In genomic region chr7:94223375-94224084, GRCh38 we compare ENCODE assay signal across 8 cellular contexts.
DNase-seq lines count a peak whose midpoint lies in the region; ATAC-seq, FAIRE-seq and TF ChIP-seq lines count a peak whose summit lies in the region.

No MANE protein-coding gene starts in this region.

- no peak overlapping the region for H3K9ac ChIP-seq in endothelial cell of umbilical vein (replicated peaks; ENCODE audit: extremely low read depth, insufficient read depth, low read length)

- peaks cover 8% of the 10 kb centered on the region for H3K4me1 ChIP-seq in endothelial cell of umbilical vein (ENCODE audit: control insufficient read depth, extremely low read depth, insufficient read depth, low read length)

- ATAC-seq in activated CD4-positive, CD25-positive, alpha-beta regulatory T cell treated with anti-CD3 and anti-CD28 coated beads, Interleukin-2, amount 50 U/mL, for 24 hours = no peak
- no peak for ATAC-seq in activated CD8-positive, alpha-beta T cell treated with anti-CD3 and anti-CD28 coated beads, Interleukin-2, amount 10 ng/mL, durations not matched to agents 7 days and 5 days

- POLR2A ChIA-PET in endothelial cell of umbilical vein (lab: Charles Lee) = no interaction called here
- POLR2A ChIA-PET in activated CD8-positive, alpha-beta T cell treated with anti-CD3 and anti-CD28 coated beads, Interleukin-2, amount 10 ng/mL, durations not matched to agents 7 days and 5 days (lab: Charles Lee) = no interaction called here

- H3K36me3 ChIP-seq in endothelial cell of umbilical vein (ENCODE audit: control insufficient read depth in 2 of 2, extremely low read depth in 1 of 2, insufficient read depth in 2 of 2, low read length in 2 of 2) = no peaks in the 10 kb centered on the region

- H3K4me3 ChIP-seq in endothelial cell of umbilical vein (replicated peaks in 1 of 3; ENCODE audit: insufficient read depth in 1 of 3, low read depth in 1 of 3, low read length in 3 of 3) = no peak overlapping the region

- intact Hi-C loops in endothelial cell of umbilical vein (cut with micrococcal nuclease) = loop anchor here (1.0 to 2.0 kb wide), 9 partner anchors 40 to 979 kb away; no protein-coding TSS in a partner anchor

- CTCF ChIA-PET in endothelial cell of umbilical vein (lab: Charles Lee) = interaction anchor here (0.9 to 4.0 kb wide), 13 partner anchors 11 to 510 kb away, joined by 3 to 37 read pairs (median 7); partner anchors contain the start of gene COL1A2
- CTCF ChIA-PET in activated CD8-positive, alpha-beta T cell treated with anti-CD3 and anti-CD28 coated beads, Interleukin-2, amount 10 ng/mL, durations not matched to agents 7 days and 5 days (lab: Charles Lee) = no interaction called here

- H3K27me3 Mint-ChIP-seq in activated CD8-positive, alpha-beta T cell treated with anti-CD3 and anti-CD28 coated beads, Interleukin-2, amount 10 ng/mL, durations not matched to agents 7 days and 5 days (ENCODE audit: low read depth) = no peaks in the 10 kb centered on the region

- no peaks in the 10 kb centered on the region for H3K79me2 ChIP-seq in endothelial cell of umbilical vein (ENCODE audit: control insufficient read depth, insufficient read depth, low read length)

- no peaks in the 10 kb centered on the region for H3K9me3 Mint-ChIP-seq in activated CD8-positive, alpha-beta T cell treated with anti-CD3 and anti-CD28 coated beads, Interleukin-2, amount 10 ng/mL, durations not matched to agents 7 days and 5 days (ENCODE audit: insufficient read depth)

- H3K9me1 ChIP-seq in endothelial cell of umbilical vein (replicated peaks; ENCODE audit: control insufficient read depth, extremely low read depth, insufficient read depth, low read length) = no peaks in the 10 kb centered on the region

- no peak overlapping the region for H3K4me2 ChIP-seq in endothelial cell of umbilical vein (ENCODE audit: insufficient read depth, low read length)

- TF ChIP-seq CTCF in endothelial cell of umbilical vein (IDR thresholded peaks at IDR 0.05; ENCODE audit: extremely low read depth in 1 of 2, insufficient read depth in 1 of 2, low read depth in 1 of 2, low read length in 2 of 2) = peak; percentile 55 to 67

- BruUV-seq in endothelial cell of umbilical vein (replicated peaks; lab: Mats Ljungman, UMichigan) = no TSS peak

- peak; percentile 37 for FAIRE-seq in endothelial cell of umbilical vein (lab: Jason Lieb, UNC)

- dilution Hi-C loops in endothelial cell of umbilical vein (cut with MboI; ENCODE audit: extremely low pct_ligation_motif_present, low sequenced_read_pairs) = no loop called here

- H3K27me3 ChIP-seq in endothelial cell of umbilical vein (ENCODE audit: control insufficient read depth in 2 of 2, insufficient read depth in 2 of 2, low read length in 2 of 2) = no peaks in the 10 kb centered on the region

- no peaks in the 10 kb centered on the region for H4K20me1 ChIP-seq in endothelial cell of umbilical vein (replicated peaks; ENCODE audit: control insufficient read depth, extremely low read depth, insufficient read depth, low read length)

- peak overlapping the region; percentile 97 for H2AFZ ChIP-seq in endothelial cell of umbilical vein (ENCODE audit: low read depth, low read length)

- H3K4me1 Mint-ChIP-seq in activated CD8-positive, alpha-beta T cell treated with anti-CD3 and anti-CD28 coated beads, Interleukin-2, amount 10 ng/mL, durations not matched to agents 7 days and 5 days (ENCODE audit: low read depth) = no peaks in the 10 kb centered on the region

- no peak overlapping the region for H3K4me3 Mint-ChIP-seq in activated CD8-positive, alpha-beta T cell treated with anti-CD3 and anti-CD28 coated beads, Interleukin-2, amount 10 ng/mL, durations not matched to agents 7 days and 5 days

- no peak overlapping the region for H3K27ac Mint-ChIP-seq in activated CD8-positive, alpha-beta T cell treated with anti-CD3 and anti-CD28 coated beads, Interleukin-2, amount 10 ng/mL, durations not matched to agents 7 days and 5 days

- H3K36me3 Mint-ChIP-seq in activated CD8-positive, alpha-beta T cell treated with anti-CD3 and anti-CD28 coated beads, Interleukin-2, amount 10 ng/mL, durations not matched to agents 7 days and 5 days (ENCODE audit: low read depth) = no peaks in the 10 kb centered on the region

- no peak overlapping the region for H3K27ac ChIP-seq in endothelial cell of umbilical vein (ENCODE audit: insufficient read depth, low read depth, low read length)

- no peak for TF ChIP-seq POLR2A in endothelial cell of umbilical vein (IDR thresholded peaks at IDR 0.05; ENCODE audit: low read depth, low read length)

- no peaks in the 10 kb centered on the region for H3K9me3 ChIP-seq in endothelial cell of umbilical vein (replicated peaks; ENCODE audit: control insufficient read depth, insufficient read depth, low read length)

- DNase-seq in NCI-H526 (lab: John Stamatoyannopoulos, UW) = peak; percentile 31 to 38
- DNase-seq in NCI-H526 treated with DMSO at 0.1 percent for 48 hours (lab: John Stamatoyannopoulos, UW) = no peak
- DNase-seq in NCI-H446 (lab: John Stamatoyannopoulos, UW) = peak; percentile 44 to 67
- DNase-seq in endothelial cell of umbilical vein (ENCODE audit: low read depth, low spot score) = peak; percentile 77
- DNase-seq in renal cortical epithelial cell (ENCODE audit: low read depth) = peak; percentile 65
- DNase-seq in amygdala (lab: John Stamatoyannopoulos, UW) = no peak
- no peak for DNase-seq in activated CD8-positive, alpha-beta T cell treated with anti-CD3 and anti-CD28 coated beads, Interleukin-2, amount 10 ng/mL, durations not matched to agents 7 days and 5 days

TF ChIP-seq in endothelial cell of umbilical vein, 7 proteins besides CTCF, POLR2A, EP300 and RAD21:
- peak; percentile 68 for TF ChIP-seq GATA2 (IDR thresholded peaks at IDR 0.05; ENCODE audit: insufficient read depth, insufficient read length, low read depth, low read length)
- TF ChIP-seq MYC (IDR thresholded peaks at IDR 0.05; ENCODE audit: low read depth, low read length) = no peak

Comparison
In these comparisons a context has a peak if more than half of its experiments do, and no peak if none do; other contexts are left out.
1. DNase-seq: peak in NCI-H526 (2 of 2), NCI-H446 (2 of 2), endothelial cell of umbilical vein (single experiment) and renal cortical epithelial cell (single experiment); none in NCI-H526 treated with DMSO at 0.1 percent for 48 hours (single experiment), amygdala (0 of 56) and activated CD8-positive, alpha-beta T cell treated with anti-CD3 and anti-CD28 coated beads, Interleukin-2, amount 10 ng/mL, durations not matched to agents 7 days and 5 days (single experiment).